Comparison of ENCODE assay signal across 1 cellular context in the genomic region with DNA sequence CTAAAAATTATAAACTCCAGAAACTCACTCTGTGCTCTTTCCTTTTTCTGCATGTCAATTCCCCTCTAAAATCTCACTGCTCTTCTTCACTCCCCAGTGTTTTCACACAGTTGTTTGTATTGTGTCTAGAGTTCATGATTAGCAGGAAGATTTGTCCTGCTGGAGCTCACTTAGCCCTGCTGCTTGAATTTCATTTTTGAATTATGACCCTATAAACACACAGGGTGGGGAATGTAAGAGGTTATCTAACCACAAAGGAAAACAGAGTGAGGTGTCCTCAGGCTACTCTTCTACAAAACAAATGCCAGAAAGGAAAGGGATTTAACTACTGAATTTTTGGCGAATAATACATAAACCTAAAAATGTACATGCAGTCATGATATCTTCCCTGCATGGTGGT.
TF ChIP-seq lines count a peak whose summit lies in the region.

No MANE protein-coding gene starts in this region.

TF ChIP-seq in SK-N-SH, 30 proteins besides CTCF, POLR2A, EP300 and RAD21 (continued from another document):
- TF ChIP-seq, protein P1, sequence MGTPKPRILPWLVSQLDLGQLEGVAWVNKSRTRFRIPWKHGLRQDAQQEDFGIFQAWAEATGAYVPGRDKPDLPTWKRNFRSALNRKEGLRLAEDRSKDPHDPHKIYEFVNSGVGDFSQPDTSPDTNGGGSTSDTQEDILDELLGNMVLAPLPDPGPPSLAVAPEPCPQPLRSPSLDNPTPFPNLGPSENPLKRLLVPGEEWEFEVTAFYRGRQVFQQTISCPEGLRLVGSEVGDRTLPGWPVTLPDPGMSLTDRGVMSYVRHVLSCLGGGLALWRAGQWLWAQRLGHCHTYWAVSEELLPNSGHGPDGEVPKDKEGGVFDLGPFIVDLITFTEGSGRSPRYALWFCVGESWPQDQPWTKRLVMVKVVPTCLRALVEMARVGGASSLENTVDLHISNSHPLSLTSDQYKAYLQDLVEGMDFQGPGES (IDR thresholded peaks at IDR 0.05; ENCODE audit: low read depth, low read length): no peak
- TF ChIP-seq FOSL2 (IDR thresholded peaks at IDR 0.05; ENCODE audit: borderline replicate concordance, low read depth) (no peak), POLR2AphosphoS5 (IDR thresholded peaks at IDR 0.05; ENCODE audit: low read depth, low read length) (no peak), NFIC (IDR thresholded peaks at IDR 0.05; ENCODE audit: borderline replicate concordance) (no peak), CHD2 (IDR thresholded peaks at IDR 0.05; ENCODE audit: low read length, partially characterized antibody) (no peak), TCF12 (IDR thresholded peaks at IDR 0.05) (no peak)
- TF ChIP-seq, protein P2, sequence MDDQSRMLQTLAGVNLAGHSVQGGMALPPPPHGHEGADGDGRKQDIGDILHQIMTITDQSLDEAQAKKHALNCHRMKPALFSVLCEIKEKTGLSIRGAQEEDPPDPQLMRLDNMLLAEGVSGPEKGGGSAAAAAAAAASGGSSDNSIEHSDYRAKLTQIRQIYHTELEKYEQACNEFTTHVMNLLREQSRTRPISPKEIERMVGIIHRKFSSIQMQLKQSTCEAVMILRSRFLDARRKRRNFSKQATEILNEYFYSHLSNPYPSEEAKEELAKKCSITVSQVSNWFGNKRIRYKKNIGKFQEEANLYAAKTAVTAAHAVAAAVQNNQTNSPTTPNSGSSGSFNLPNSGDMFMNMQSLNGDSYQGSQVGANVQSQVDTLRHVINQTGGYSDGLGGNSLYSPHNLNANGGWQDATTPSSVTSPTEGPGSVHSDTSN (IDR thresholded peaks at IDR 0.05): no peak
